ENCODE assay signal across 16 cellular contexts in the genomic region with DNA sequence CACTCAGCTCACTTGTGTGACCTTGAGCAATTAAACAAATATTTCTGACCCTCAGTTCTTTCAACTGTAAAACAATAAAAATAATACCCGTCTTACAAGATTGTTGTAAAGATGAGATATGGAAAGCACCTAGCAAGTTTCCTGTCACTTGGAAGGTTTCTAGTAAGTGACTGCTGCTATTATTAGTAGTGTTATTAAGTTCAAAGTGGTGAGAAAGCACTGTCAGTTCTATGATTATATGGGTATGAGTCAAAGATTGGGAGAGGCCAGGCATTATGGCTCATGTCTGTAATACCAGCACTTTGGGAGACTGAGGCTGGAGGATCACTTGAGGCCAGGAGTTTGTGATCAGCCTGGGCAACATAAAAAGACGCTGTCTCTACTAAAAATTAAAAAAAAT.
A peak's percentile ranks its signal among the peaks of the same experiment; 100 is the strongest.
DNase-seq lines count a peak whose midpoint lies in the region; ATAC-seq and TF ChIP-seq lines count a peak whose summit lies in the region.
"Had no signal": no experiment of that assay in that cellular context is flagged by ENCODE, and none has a peak within 500 bp of the region (broad histone marks: within the 10 kb centered on the region; RNA-seq: fewer than 3 reads in every experiment).

No MANE protein-coding gene starts in this region.

- no peak overlapping the region for H3K4me3 Mint-ChIP-seq in stimulated activated naive B cell treated with anti-CD40 and anti-IgM and Interleukin-4, amounts not matched to agents 10 μg/mL and 1 μg/mL and 100 μg/mL, for 72 hours
- no peak overlapping the region for H3K4me3 Mint-ChIP-seq in CD14-positive monocyte
- H3K4me3 Mint-ChIP-seq: IgD-negative memory B cell had no signal

- in situ Hi-C loops in GM13976 (cut with MboI; ENCODE audit: low sequenced_read_pairs, unreplicated experiment): no loop called here

- H3K9me3 Mint-ChIP-seq in stimulated activated naive B cell treated with anti-CD40 and anti-IgM and Interleukin-4, amounts not matched to agents 10 μg/mL and 1 μg/mL and 100 μg/mL, for 72 hours: peaks cover 5 to 11% of the 10 kb centered on the region in 2 donors
- H3K9me3 Mint-ChIP-seq in CD14-positive monocyte: peaks cover 2 to 7% (median 4%) of the 10 kb centered on the region in 7 donors

- peaks cover 23% of the 10 kb centered on the region for H3K4me1 ChIP-seq in MM.1S (ENCODE audit: low read length)
- H3K4me1 ChIP-seq in right atrium auricular region: peaks cover 0 to 50% of the 10 kb centered on the region in 2 donors

- intact Hi-C loops in CD14-positive monocyte (cut with micrococcal nuclease): no loop called here

- H2AFZ ChIP-seq in MM.1S (ENCODE audit: low read length): no peak overlapping the region

- H3F3A ChIP-seq in MM.1S (ENCODE audit: insufficient read depth, low read length): no peaks in the 10 kb centered on the region

- no peaks in the 10 kb centered on the region for H4K20me1 ChIP-seq in MM.1S (ENCODE audit: insufficient read depth, low read length)
- H4K20me1 ChIP-seq: BLaER1 had no signal

- H3K9me3 ChIP-seq in MM.1S (replicated peaks; ENCODE audit: insufficient read depth, low read length) (no peaks in the 10 kb centered on the region), right atrium auricular region (peaks cover 0 to 7% of the 10 kb centered on the region in 2 donors)

- H3K27me3 Mint-ChIP-seq in stimulated activated naive B cell treated with anti-CD40 and anti-IgM and Interleukin-4, amounts not matched to agents 10 μg/mL and 1 μg/mL and 100 μg/mL, for 72 hours: no peaks in the 10 kb centered on the region
- peaks cover 0 to 4% (median 1%) of the 10 kb centered on the region in 3 donors for H3K27me3 Mint-ChIP-seq in CD14-positive monocyte (ENCODE audit: low read depth in 3 of 3)

- no peak overlapping the region for H3K4me3 ChIP-seq in MM.1S (ENCODE audit: low read length)
- no peak overlapping the region for H3K4me3 ChIP-seq in right atrium auricular region
- H3K4me3 ChIP-seq: BLaER1 had no signal

- H3K9me2 ChIP-seq in MM.1S (replicated peaks; ENCODE audit: insufficient read depth, low read length): no peaks in the 10 kb centered on the region

- H3K27me3 ChIP-seq in MM.1S (replicated peaks; ENCODE audit: insufficient read depth, low read length): no peaks in the 10 kb centered on the region
- no peaks in the 10 kb centered on the region for H3K27me3 ChIP-seq in right atrium auricular region
- H3K27me3 ChIP-seq: BLaER1 had no signal

- ATAC-seq in stimulated activated naive B cell treated with anti-CD40 and anti-IgM and Interleukin-4, amounts not matched to agents 10 μg/mL and 1 μg/mL and 100 μg/mL, for 72 hours (replicated peaks): peak; percentile 14 to 44
- no peak for ATAC-seq in GM21723 (IDR thresholded peaks at IDR 0.05; ENCODE audit: unreplicated experiment)
- ATAC-seq: Panc1, SK-N-SH treated with all-trans-retinoic acid at 6 μM for 48 hours had no signal

- 0 out of 2 replicates have a peak, but pooled peaks cover 3% of the 10 kb centered on the region for H3K79me2 ChIP-seq in MM.1S (ENCODE audit: low read length)

- peaks cover 7 to 20% of the 10 kb centered on the region in 2 donors for H3K4me1 Mint-ChIP-seq in stimulated activated naive B cell treated with anti-CD40 and anti-IgM and Interleukin-4, amounts not matched to agents 10 μg/mL and 1 μg/mL and 100 μg/mL, for 72 hours
- peaks cover 10% of the 10 kb centered on the region for H3K4me1 Mint-ChIP-seq in CD14-positive monocyte

- peak overlapping the region; percentile 7; the same call in 1 of the 2 replicates for H3K4me2 ChIP-seq in MM.1S (ENCODE audit: low read depth, low read length)

- H3K27ac ChIP-seq in MM.1S (ENCODE audit: low read length): peak overlapping the region; percentile 27; the same call in 1 of the 2 replicates
- H3K27ac ChIP-seq in right atrium auricular region: peak overlapping the region; percentile 9 to 36
- H3K27ac ChIP-seq: BLaER1 had no signal

- no peak overlapping the region for H3K9ac ChIP-seq in MM.1S (ENCODE audit: low read length)
- H3K9ac ChIP-seq: BLaER1 had no signal

- DNase-seq in GM13976 (ENCODE audit: low spot score) (peak; percentile 4), MM.1S (peak; percentile 63), right atrium auricular region (ENCODE audit: low spot score) (no peak), CD14-positive monocyte (ENCODE audit: low spot score) (no peak), LoVo (ENCODE audit: low spot score) (no peak)
- DNase-seq in stimulated activated naive B cell treated with anti-CD40 and anti-IgM and Interleukin-4, amounts not matched to agents 10 μg/mL and 1 μg/mL and 100 μg/mL, for 72 hours: no peak
- DNase-seq: EL, HCEC 1CT, NCI-H1694, NCI-H345, SHP77 had no signal

- H3K36me3 Mint-ChIP-seq in stimulated activated naive B cell treated with anti-CD40 and anti-IgM and Interleukin-4, amounts not matched to agents 10 μg/mL and 1 μg/mL and 100 μg/mL, for 72 hours: no peaks in the 10 kb centered on the region
- H3K36me3 Mint-ChIP-seq in CD14-positive monocyte: peaks cover 0 to 6% of the 10 kb centered on the region in 2 donors
- H3K36me3 Mint-ChIP-seq: IgD-negative memory B cell had no signal

- no peaks in the 10 kb centered on the region for H3K36me3 ChIP-seq in MM.1S (replicated peaks; ENCODE audit: insufficient read depth, low read length)
- H3K36me3 ChIP-seq in right atrium auricular region: no peaks in the 10 kb centered on the region
- H3K36me3 ChIP-seq: BLaER1 had no signal

- H3K27ac Mint-ChIP-seq in stimulated activated naive B cell treated with anti-CD40 and anti-IgM and Interleukin-4, amounts not matched to agents 10 μg/mL and 1 μg/mL and 100 μg/mL, for 72 hours: no peak overlapping the region
- H3K27ac Mint-ChIP-seq in CD14-positive monocyte: peak overlapping the region in 2 of 7 donors; percentile 2 to 63
- H3K27ac Mint-ChIP-seq: IgD-negative memory B cell had no signal

- TF ChIP-seq CTCF in GM13976 (IDR thresholded peaks at IDR 0.05; ENCODE audit: borderline replicate concordance, control extremely low read depth, extremely low read depth, insufficient read depth, missing control alignments): no peak
- TF ChIP-seq CTCF in MM.1S (IDR thresholded peaks at IDR 0.05; ENCODE audit: low read length): no peak
- no peak for TF ChIP-seq CTCF in right atrium auricular region (IDR thresholded peaks at IDR 0.05)
- TF ChIP-seq CTCF in CD14-positive monocyte (IDR thresholded peaks at IDR 0.05): no peak

Comparison
In these comparisons a context has a peak if more than half of its experiments do, and no peak if none do; other contexts are left out.
1. DNase-seq: peak in GM13976 (single experiment) and MM.1S (single experiment); none in right atrium auricular region (single experiment), stimulated activated naive B cell treated with anti-CD40 and anti-IgM and Interleukin-4, amounts not matched to agents 10 μg/mL and 1 μg/mL and 100 μg/mL, for 72 hours (single experiment), CD14-positive monocyte (single experiment) and LoVo (single experiment).